In genomic region chr19:48170817-48171347, GRCh38 we compare ENCODE assay signal across 8 cellular contexts. TPM values are rescaled to one million over a fixed set of nuclear protein-coding genes. Genes with fewer than 3 reads are reported as not detected.
DNase-seq lines count a peak whose midpoint lies in the region; ATAC-seq and TF ChIP-seq lines count a peak whose summit lies in the region.

No MANE protein-coding gene starts in this region.

- POLR2A ChIA-PET in activated CD8-positive, alpha-beta T cell treated with anti-CD3 and anti-CD28 coated beads, Interleukin-2, amount 10 ng/mL, durations not matched to agents 7 days and 5 days (lab: Charles Lee), result interaction anchor here (0.8 to 1.2 kb wide), 3 partner anchors 26 to 89 kb away, joined by 3 to 5 read pairs (median 4); no protein-coding TSS in a partner anchor

- H3K4me3 ChIP-seq in left ventricle myocardium inferior (peak overlapping the region; percentile 95), iPS-15b (ENCODE audit: low read depth, low read length) (peak overlapping the region; percentile 99)

- peak overlapping the region; percentile 98 for H3K27ac Mint-ChIP-seq in activated CD8-positive, alpha-beta T cell treated with anti-CD3 and anti-CD28 coated beads, Interleukin-2, amount 10 ng/mL, durations not matched to agents 7 days and 5 days
- H3K27ac Mint-ChIP-seq in stimulated activated memory B cell treated with anti-CD40 and anti-IgM and Interleukin-4, amounts not matched to agents 10 μg/mL and 1 μg/mL and 100 μg/mL, for 72 hours, result peak overlapping the region; percentile 90

- H3K36me3 ChIP-seq in left ventricle myocardium inferior (peaks cover 34% of the 10 kb centered on the region), iPS-15b (ENCODE audit: control insufficient read depth, insufficient read depth, low read length) (peaks cover 8% of the 10 kb centered on the region)

- peak overlapping the region; percentile 83 for H3K9ac ChIP-seq in iPS-15b (ENCODE audit: low read depth, low read length)

- H3K4me1 ChIP-seq in left ventricle myocardium inferior, result peaks cover 24% of the 10 kb centered on the region
- no peaks in the 10 kb centered on the region for H3K4me1 ChIP-seq in iPS-15b (ENCODE audit: control insufficient read depth, insufficient read depth, low read length)

- H3K27me3 ChIP-seq in left ventricle myocardium inferior (ENCODE audit: low read depth) (no peaks in the 10 kb centered on the region), iPS-15b (ENCODE audit: control insufficient read depth, insufficient read depth, low read length) (no peaks in the 10 kb centered on the region)

- H3K9me3 ChIP-seq in left ventricle myocardium inferior (replicated peaks), result no peaks in the 10 kb centered on the region
- H3K9me3 ChIP-seq in iPS-15b (ENCODE audit: control insufficient read depth, insufficient read depth, low read length), result no peaks in the 10 kb centered on the region

- H3K4me3 Mint-ChIP-seq in activated CD8-positive, alpha-beta T cell treated with anti-CD3 and anti-CD28 coated beads, Interleukin-2, amount 10 ng/mL, durations not matched to agents 7 days and 5 days, result peak overlapping the region; percentile 88
- peak overlapping the region; percentile 90 for H3K4me3 Mint-ChIP-seq in stimulated activated memory B cell treated with anti-CD40 and anti-IgM and Interleukin-4, amounts not matched to agents 10 μg/mL and 1 μg/mL and 100 μg/mL, for 72 hours

- intact Hi-C loops in left ventricle myocardium inferior (cut with micrococcal nuclease), result no loop called here
- intact Hi-C loops in cardiac septum (cut with DNase I), result loop anchor here (1.0 kb wide), 1 partner anchor 33 kb away; no protein-coding TSS in a partner anchor

- no peak for DNase-seq in left ventricle myocardium inferior
- no peak for DNase-seq in cardiac septum (ENCODE audit: low spot score)
- DNase-seq in activated CD8-positive, alpha-beta T cell treated with anti-CD3 and anti-CD28 coated beads, Interleukin-2, amount 10 ng/mL, durations not matched to agents 7 days and 5 days, result no peak
- DNase-seq in NOMO-1 treated with dmso at 0.1 percent for 144 hours (lab: John Stamatoyannopoulos, UW; ENCODE audit: unreplicated experiment), result no peak
- DNase-seq in NCI-H1436 treated with DMSO at 0.1 percent for 48 hours (lab: John Stamatoyannopoulos, UW), result no peak

- H3K9me3 Mint-ChIP-seq in activated CD8-positive, alpha-beta T cell treated with anti-CD3 and anti-CD28 coated beads, Interleukin-2, amount 10 ng/mL, durations not matched to agents 7 days and 5 days (ENCODE audit: insufficient read depth), result no peaks in the 10 kb centered on the region
- no peaks in the 10 kb centered on the region for H3K9me3 Mint-ChIP-seq in stimulated activated memory B cell treated with anti-CD40 and anti-IgM and Interleukin-4, amounts not matched to agents 10 μg/mL and 1 μg/mL and 100 μg/mL, for 72 hours

- peaks cover 49% of the 10 kb centered on the region for H3K36me3 Mint-ChIP-seq in activated CD8-positive, alpha-beta T cell treated with anti-CD3 and anti-CD28 coated beads, Interleukin-2, amount 10 ng/mL, durations not matched to agents 7 days and 5 days (ENCODE audit: low read depth)
- H3K36me3 Mint-ChIP-seq in stimulated activated memory B cell treated with anti-CD40 and anti-IgM and Interleukin-4, amounts not matched to agents 10 μg/mL and 1 μg/mL and 100 μg/mL, for 72 hours, result peaks cover 28% of the 10 kb centered on the region

- CTCF ChIA-PET in activated CD8-positive, alpha-beta T cell treated with anti-CD3 and anti-CD28 coated beads, Interleukin-2, amount 10 ng/mL, durations not matched to agents 7 days and 5 days (lab: Charles Lee), result interaction anchor here (1.8 kb wide), 1 partner anchor 63 kb away, joined by 7 read pairs; no protein-coding TSS in a partner anchor

- H3K4me1 Mint-ChIP-seq in activated CD8-positive, alpha-beta T cell treated with anti-CD3 and anti-CD28 coated beads, Interleukin-2, amount 10 ng/mL, durations not matched to agents 7 days and 5 days (ENCODE audit: low read depth), result peaks cover 49% of the 10 kb centered on the region
- H3K4me1 Mint-ChIP-seq in stimulated activated memory B cell treated with anti-CD40 and anti-IgM and Interleukin-4, amounts not matched to agents 10 μg/mL and 1 μg/mL and 100 μg/mL, for 72 hours, result peaks cover 22% of the 10 kb centered on the region

- TF ChIP-seq CTCF in left ventricle myocardium inferior (IDR thresholded peaks at IDR 0.05; ENCODE audit: borderline replicate concordance), result no peak

- H3K27me3 Mint-ChIP-seq in activated CD8-positive, alpha-beta T cell treated with anti-CD3 and anti-CD28 coated beads, Interleukin-2, amount 10 ng/mL, durations not matched to agents 7 days and 5 days (ENCODE audit: low read depth), result no peaks in the 10 kb centered on the region
- no peaks in the 10 kb centered on the region for H3K27me3 Mint-ChIP-seq in stimulated activated memory B cell treated with anti-CD40 and anti-IgM and Interleukin-4, amounts not matched to agents 10 μg/mL and 1 μg/mL and 100 μg/mL, for 72 hours

- peak overlapping the region; percentile 98 for H3K27ac ChIP-seq in left ventricle myocardium inferior (replicated peaks)

- no peak for ATAC-seq in activated CD8-positive, alpha-beta T cell treated with anti-CD3 and anti-CD28 coated beads, Interleukin-2, amount 10 ng/mL, durations not matched to agents 7 days and 5 days
- ATAC-seq in stimulated activated memory B cell treated with anti-CD40 and anti-IgM and Interleukin-4, amounts not matched to agents 10 μg/mL and 1 μg/mL and 100 μg/mL, for 72 hours, result peak; percentile 6
- ATAC-seq in GM18519 (IDR thresholded peaks at IDR 0.05; ENCODE audit: low FRiP score, unreplicated experiment), result no peak

RNA-seq across cellular contexts. Expression of gene ZSWIM9, which starts 0.4 kb away (rescaled TPM):
- 7.6 TPM for total RNA-seq in left ventricle myocardium inferior
- 6.9 TPM for total RNA-seq in cardiac septum
- 10 to 100 TPM in 1 of 2 experiments, 1 to 10 TPM in 1; 9.0 to 10.3 TPM for total RNA-seq in activated CD8-positive, alpha-beta T cell treated with anti-CD3 and anti-CD28 coated beads, Interleukin-2, amount 10 ng/mL, durations not matched to agents 7 days and 5 days

RNA-seq across cellular contexts. Expression of gene LIG1, which starts 0.7 kb away (rescaled TPM):
- total RNA-seq in left ventricle myocardium inferior (3.4 TPM), cardiac septum (5.2 TPM)
- total RNA-seq in activated CD8-positive, alpha-beta T cell treated with anti-CD3 and anti-CD28 coated beads, Interleukin-2, amount 10 ng/mL, durations not matched to agents 7 days and 5 days, result 100 to 1,000 TPM; 190 to 198 TPM

Comparison
In these comparisons a context has a peak if more than half of its experiments do, and no peak if none do; other contexts are left out.
1. RNA of gene LIG1, which starts 0.7 kb away (total RNA-seq): 190 to 198 TPM in activated CD8-positive, alpha-beta T cell treated with anti-CD3 and anti-CD28 coated beads, Interleukin-2, amount 10 ng/mL, durations not matched to agents 7 days and 5 days; 5.2 TPM in cardiac septum (single experiment) and 3.4 TPM in left ventricle myocardium inferior (single experiment); every median in the first group is over 10 times any median in the second.